In genomic region chr1:110341146-110341871, GRCh38 we compare ENCODE assay signal across 11 cellular contexts. TPM values are rescaled to one million over a fixed set of nuclear protein-coding genes. Genes with fewer than 3 reads are reported as not detected.
DNase-seq lines count a peak whose midpoint lies in the region; ATAC-seq and TF ChIP-seq lines count a peak whose summit lies in the region.
"Had no signal": no experiment of that assay in that cellular context is flagged by ENCODE, and none has a peak within 500 bp of the region (broad histone marks: within the 10 kb centered on the region; RNA-seq: fewer than 3 reads in every experiment).

No MANE protein-coding gene starts in this region.

- TF ChIP-seq CTCF in Loucy (conservative IDR thresholded peaks at IDR 0.05; ENCODE audit: low read length) (no peak), dorsolateral prefrontal cortex (IDR thresholded peaks at IDR 0.05 in 54 of 56, conservative IDR thresholded peaks at IDR 0.05 in 2 of 56; ENCODE audit: low read depth in 1 of 56, partially characterized antibody in 56 of 56) (no peak)

- H3F3A ChIP-seq in Loucy (ENCODE audit: low read depth), result no peaks in the 10 kb centered on the region

- no peak overlapping the region for H4K91ac ChIP-seq in neuronal stem cell (ENCODE audit: low read depth, low read length, poor library complexity)

- no peak overlapping the region for H3K18ac ChIP-seq in neuronal stem cell (ENCODE audit: low read length)

- H3K4me1 ChIP-seq in Loucy (ENCODE audit: insufficient read depth, low read length, poor library complexity, severe bottlenecking) (peaks cover 66% of the 10 kb centered on the region), neuronal stem cell (ENCODE audit: control insufficient read depth in 2 of 2, insufficient read depth in 1 of 2, low read depth in 1 of 2, low read length in 2 of 2) (peaks cover 17 to 23% of the 10 kb centered on the region in 2 donors)

- ATAC-seq in HG03460 (IDR thresholded peaks at IDR 0.05; ENCODE audit: unreplicated experiment), result no peak

- no peak overlapping the region for H3K23ac ChIP-seq in neuronal stem cell (ENCODE audit: low read depth, low read length, poor library complexity)

- H3K14ac ChIP-seq in neuronal stem cell (ENCODE audit: low read length), result no peak overlapping the region

- H3K79me2 ChIP-seq in Loucy (ENCODE audit: insufficient read depth, low read length), result peaks cover 80% of the 10 kb centered on the region

- no peak overlapping the region for H2BK120ac ChIP-seq in neuronal stem cell (ENCODE audit: low read depth, low read length)

- no peak overlapping the region for H3K27ac ChIP-seq in dorsolateral prefrontal cortex
- no peak overlapping the region for H3K27ac ChIP-seq in neuronal stem cell (replicated peaks; ENCODE audit: low read length)
- H3K27ac ChIP-seq: ovary had no signal

- H3K27me3 ChIP-seq in Loucy (ENCODE audit: insufficient read depth, low read length, poor library complexity, severe bottlenecking) (no peaks in the 10 kb centered on the region), dorsolateral prefrontal cortex (no peaks in the 10 kb centered on the region), neuronal stem cell (ENCODE audit: control insufficient read depth in 3 of 3, insufficient read depth in 3 of 3, low read depth in 1 of 3, low read length in 3 of 3) (no peaks in the 10 kb centered on the region)
- H3K27me3 ChIP-seq: ovary had no signal

- intact Hi-C loops in dorsolateral prefrontal cortex (cut with DNase I), result no loop called here

- no peak overlapping the region for H3K4ac ChIP-seq in neuronal stem cell (ENCODE audit: low read length)

- H3K9ac ChIP-seq in Loucy (ENCODE audit: low read depth, low read length, poor library complexity, severe bottlenecking) (peak overlapping the region; percentile 85), neuronal stem cell (ENCODE audit: low read depth, low read length, poor library complexity) (no peak overlapping the region)

- H2AK5ac ChIP-seq in neuronal stem cell (ENCODE audit: low read depth, low read length), result no peak overlapping the region

- no CpG with 5 or more reads among the region's 27 CpGs for WGBS in neuronal stem cell (ENCODE audit: extremely low coverage in 2 of 2, insufficient read length in 2 of 2, insufficient replicate concordance in 1 of 2), 2 donors

- DNase-seq in DMS79 (lab: John Stamatoyannopoulos, UW), result peak; percentile 30
- no peak for DNase-seq in DMS79 treated with DMSO at 0.1 percent for 48 hours (lab: John Stamatoyannopoulos, UW)
- no peak for DNase-seq in dorsolateral prefrontal cortex
- no peak for DNase-seq in neuronal stem cell (ENCODE audit: low spot score)
- no peak for DNase-seq in effector CD8-positive, alpha-beta T cell (lab: John Stamatoyannopoulos, UW)
- no peak for DNase-seq in RPMI8226
- DNase-seq: 8988T; stimulated activated naive CD4-positive, alpha-beta T cell had no signal

- H4K20me1 ChIP-seq in Loucy (ENCODE audit: insufficient read depth, low read length, poor library complexity, severe bottlenecking), result peaks cover 69% of the 10 kb centered on the region

- H2BK5ac ChIP-seq in neuronal stem cell (ENCODE audit: low read length), result no peak overlapping the region

- H2BK15ac ChIP-seq in neuronal stem cell (ENCODE audit: low read length), result no peak overlapping the region

- H3K9me2 ChIP-seq in Loucy (replicated peaks; ENCODE audit: low read depth, low read length), result no peaks in the 10 kb centered on the region

- H3K79me1 ChIP-seq in neuronal stem cell (ENCODE audit: low read depth, low read length), result peaks cover 7% of the 10 kb centered on the region

- no peaks in the 10 kb centered on the region for H3K9me3 ChIP-seq in Loucy (ENCODE audit: insufficient read depth, low read depth, low read length)
- no peaks in the 10 kb centered on the region for H3K9me3 ChIP-seq in neuronal stem cell (replicated peaks in 1 of 2; ENCODE audit: control insufficient read depth in 2 of 2, insufficient read depth in 1 of 2, low read depth in 1 of 2, low read length in 2 of 2)
- H3K9me3 ChIP-seq: ovary had no signal

- peak overlapping the region; percentile 83 for H3K4me3 ChIP-seq in Loucy (ENCODE audit: low read length, poor library complexity, severe bottlenecking)
- peak overlapping the region in 43 of 59 donors; percentile 4 to 100 (median 89) for H3K4me3 ChIP-seq in dorsolateral prefrontal cortex
- peak overlapping the region; percentile 9 to 92 for H3K4me3 ChIP-seq in neuronal stem cell (ENCODE audit: low read length in 2 of 2)
- H3K4me3 ChIP-seq: ovary had no signal

- H4K8ac ChIP-seq in neuronal stem cell (ENCODE audit: low read depth, low read length), result no peak overlapping the region

- H2AFZ ChIP-seq in Loucy (ENCODE audit: low read length) (no peak overlapping the region), neuronal stem cell (ENCODE audit: low read length) (no peak overlapping the region)

- H3K36me3 ChIP-seq in Loucy (ENCODE audit: insufficient read depth, low read length), result peaks cover 47% of the 10 kb centered on the region
- H3K36me3 ChIP-seq in neuronal stem cell (replicated peaks in 1 of 2; ENCODE audit: control insufficient read depth in 2 of 2, insufficient read depth in 2 of 2, low read length in 2 of 2), result peaks cover 16 to 63% of the 10 kb centered on the region in 2 donors
- H3K36me3 ChIP-seq: ovary had no signal

- H3K4me2 ChIP-seq in Loucy (ENCODE audit: low read depth, low read length, poor library complexity, severe bottlenecking) (peak overlapping the region; percentile 95), neuronal stem cell (ENCODE audit: insufficient read depth, low read length, poor library complexity, severe bottlenecking) (peak overlapping the region; percentile 43)

- no peak overlapping the region for H2BK12ac ChIP-seq in neuronal stem cell (ENCODE audit: low read length)

RNA-seq across cellular contexts. Expression of gene RBM15, which starts 2.1 kb away (rescaled TPM):
- total RNA-seq in dorsolateral prefrontal cortex, result 10 to 100 TPM; 17.5 to 31.2 (median 23.8) TPM
- 12.3 TPM for polyA plus RNA-seq in neuronal stem cell (2013, experiment 1 of 2)
- polyA plus RNA-seq in neuronal stem cell (2013, experiment 2 of 2), result 13.7 TPM

RNA-seq across cellular contexts. Expression of gene SLC16A4, which starts 49.5 kb away (rescaled TPM):
- 1 to 10 TPM; 1.3 to 9.9 (median 4.7) TPM for total RNA-seq in dorsolateral prefrontal cortex
- 0.63 TPM for polyA plus RNA-seq in neuronal stem cell (2013, experiment 1 of 2)
- polyA plus RNA-seq in neuronal stem cell (2013, experiment 2 of 2), result 0.46 TPM
